In the genomic region with DNA sequence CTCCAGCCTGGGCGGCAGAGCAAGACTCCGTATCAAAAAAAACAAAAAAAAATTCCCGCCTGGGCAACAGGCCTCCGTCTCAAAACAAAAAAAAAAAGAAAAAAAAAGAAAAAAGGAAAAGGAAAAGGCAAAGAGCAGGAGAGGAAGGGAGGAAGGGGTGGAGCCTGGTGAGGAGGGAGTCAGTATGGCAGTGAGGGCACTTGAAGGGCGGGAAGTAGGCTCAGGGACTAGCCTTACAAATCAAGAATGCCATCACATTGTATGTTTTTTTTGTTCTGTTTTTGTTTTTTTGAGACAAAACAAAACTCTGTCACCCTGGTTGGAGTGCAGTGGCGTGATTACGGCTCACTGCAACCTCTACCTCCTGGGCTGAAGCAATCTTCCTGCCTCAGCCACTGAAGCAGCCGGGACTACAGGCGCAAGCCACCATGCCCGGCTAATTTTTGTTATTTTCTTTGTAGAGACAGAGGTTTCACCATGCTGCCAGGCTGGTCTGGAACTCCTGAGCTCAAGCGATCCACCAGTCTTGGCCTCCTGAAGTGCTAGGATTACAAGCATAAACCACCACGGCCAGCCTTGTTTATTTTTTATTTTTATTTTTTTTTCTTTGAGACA, we compare ENCODE assay signal across 16 cellular contexts. TPM values are rescaled to one million over a fixed set of nuclear protein-coding genes. Genes with fewer than 3 reads are reported as not detected.
A peak's percentile ranks its signal among the peaks of the same experiment; 100 is the strongest.
DNase-seq lines count a peak whose midpoint lies in the region; ATAC-seq and TF ChIP-seq lines count a peak whose summit lies in the region.
"Had no signal": no experiment of that assay in that cellular context is flagged by ENCODE, and none has a peak within 500 bp of the region (broad histone marks: within the 10 kb centered on the region; RNA-seq: fewer than 3 reads in every experiment).

No MANE protein-coding gene starts in this region.

- no peaks in the 10 kb centered on the region for H3K27me3 Mint-ChIP-seq in chondrocyte (ENCODE audit: low read depth)
- no peaks in the 10 kb centered on the region for H3K27me3 Mint-ChIP-seq in natural killer cell treated with Interleukin-12 subunit alpha and Interleukin-12 subunit beta and Interleukin-15 and Interleukin-18, amount 100 ng/mL, for 72 hours

- no peaks in the 10 kb centered on the region for H3K4me1 Mint-ChIP-seq in chondrocyte (ENCODE audit: low read depth)
- no peaks in the 10 kb centered on the region for H3K4me1 Mint-ChIP-seq in natural killer cell treated with Interleukin-12 subunit alpha and Interleukin-12 subunit beta and Interleukin-15 and Interleukin-18, amount 100 ng/mL, for 72 hours (ENCODE audit: low read depth in 2 of 2)
- H3K4me1 Mint-ChIP-seq: nephron had no signal

- H3K4me3 Mint-ChIP-seq in chondrocyte (ENCODE audit: unreplicated experiment): no peak overlapping the region
- no peak overlapping the region for H3K4me3 Mint-ChIP-seq in natural killer cell treated with Interleukin-12 subunit alpha and Interleukin-12 subunit beta and Interleukin-15 and Interleukin-18, amount 100 ng/mL, for 72 hours

- DNase-seq in chondrocyte (ENCODE audit: low spot score) (peak; percentile 2), left kidney (ENCODE audit: low read depth, low spot score) (peak; percentile 74), SKM-1 treated with dmso at 0.1 percent for 144 hours (lab: John Stamatoyannopoulos, UW; ENCODE audit: unreplicated experiment) (no peak)
- DNase-seq in natural killer cell treated with Interleukin-12 subunit alpha and Interleukin-12 subunit beta and Interleukin-15 and Interleukin-18, amount 100 ng/mL, for 72 hours (ENCODE audit: low spot score): no peak
- DNase-seq: activated CD4-positive, alpha-beta T cell treated with anti-CD3 and anti-CD28 coated beads, Interleukin-2, amount 50 U/mL, for 4 hours; amygdala; caudate nucleus; DMS79; effector CD8-positive, alpha-beta T cell; NCI-H1105; NCI-H526 treated with DMSO at 0.1 percent for 48 hours had no signal

- no peaks in the 10 kb centered on the region for H3K36me3 Mint-ChIP-seq in chondrocyte (ENCODE audit: low read depth)
- no peaks in the 10 kb centered on the region for H3K36me3 Mint-ChIP-seq in natural killer cell treated with Interleukin-12 subunit alpha and Interleukin-12 subunit beta and Interleukin-15 and Interleukin-18, amount 100 ng/mL, for 72 hours

- TF ChIP-seq CTCF in chondrocyte (IDR thresholded peaks at IDR 0.05): no peak

- H3K4me3 ChIP-seq in HUES48 (ENCODE audit: low read depth, low read length) (no peak overlapping the region), subcutaneous abdominal adipose tissue (ENCODE audit: low read depth in 1 of 5, low read length in 5 of 5) (no peak overlapping the region)
- H3K4me3 ChIP-seq: suprapubic skin had no signal

- H3K9ac ChIP-seq in HUES48 (ENCODE audit: low read depth, low read length): peak overlapping the region; percentile 73
- no peak overlapping the region for H3K9ac ChIP-seq in subcutaneous abdominal adipose tissue (ENCODE audit: low read length in 5 of 5)

- H3K27ac Mint-ChIP-seq in chondrocyte (ENCODE audit: unreplicated experiment): no peak overlapping the region
- H3K27ac Mint-ChIP-seq in natural killer cell treated with Interleukin-12 subunit alpha and Interleukin-12 subunit beta and Interleukin-15 and Interleukin-18, amount 100 ng/mL, for 72 hours: no peak overlapping the region

- no peak for ATAC-seq in natural killer cell treated with Interleukin-12 subunit alpha and Interleukin-12 subunit beta and Interleukin-15 and Interleukin-18, amount 100 ng/mL, for 72 hours
- ATAC-seq in HG03108 (IDR thresholded peaks at IDR 0.05; ENCODE audit: unreplicated experiment): no peak

- H3K27ac ChIP-seq in HUES48 (ENCODE audit: low read depth, low read length): peak overlapping the region; percentile 94
- H3K27ac ChIP-seq in subcutaneous abdominal adipose tissue (ENCODE audit: low read depth, low read length): peak overlapping the region; percentile 62
- H3K27ac ChIP-seq: suprapubic skin had no signal

- no peaks in the 10 kb centered on the region for H3K9me3 Mint-ChIP-seq in chondrocyte (ENCODE audit: low read depth)
- H3K9me3 Mint-ChIP-seq in natural killer cell treated with Interleukin-12 subunit alpha and Interleukin-12 subunit beta and Interleukin-15 and Interleukin-18, amount 100 ng/mL, for 72 hours: no peaks in the 10 kb centered on the region
- H3K9me3 Mint-ChIP-seq: nephron had no signal

- no peaks in the 10 kb centered on the region for H3K9me3 ChIP-seq in HUES48 (ENCODE audit: control insufficient read depth, insufficient read depth, low read length)
- H3K9me3 ChIP-seq in subcutaneous abdominal adipose tissue (ENCODE audit: control insufficient read depth in 5 of 5, low read length in 5 of 5): no peaks in the 10 kb centered on the region
- H3K9me3 ChIP-seq: suprapubic skin had no signal

- H3K36me3 ChIP-seq in HUES48 (ENCODE audit: control insufficient read depth, insufficient read depth, low read length): no peaks in the 10 kb centered on the region
- H3K36me3 ChIP-seq in subcutaneous abdominal adipose tissue (ENCODE audit: control insufficient read depth in 5 of 5, insufficient read depth in 5 of 5, low read length in 5 of 5): no peaks in the 10 kb centered on the region
- H3K36me3 ChIP-seq: suprapubic skin had no signal

- H3K27me3 ChIP-seq in HUES48 (ENCODE audit: control insufficient read depth, insufficient read depth, low read length) (no peaks in the 10 kb centered on the region), subcutaneous abdominal adipose tissue (ENCODE audit: control insufficient read depth in 5 of 5, insufficient read depth in 4 of 5, low read length in 5 of 5) (no peaks in the 10 kb centered on the region)
- H3K27me3 ChIP-seq: suprapubic skin had no signal

- peaks cover 35% of the 10 kb centered on the region for H3K4me1 ChIP-seq in HUES48 (ENCODE audit: control insufficient read depth, insufficient read depth, low read length)
- H3K4me1 ChIP-seq in subcutaneous abdominal adipose tissue (ENCODE audit: control insufficient read depth in 5 of 5, insufficient read depth in 5 of 5, low read length in 5 of 5): peaks cover 0 to 32% (median 27%) of the 10 kb centered on the region in 5 donors

RNA-seq across cellular contexts. Expression of gene PIK3CB, which starts 10.4 kb away (rescaled TPM):
- 19.5 to 25.9 TPM (median 21.2 TPM) in 3 replicates for total RNA-seq in chondrocyte
- total RNA-seq in natural killer cell treated with Interleukin-12 subunit alpha and Interleukin-12 subunit beta and Interleukin-15 and Interleukin-18, amount 100 ng/mL, for 72 hours: 10 to 100 TPM; 22.8 to 42.7 TPM

Comparison
In these comparisons a context has a peak if more than half of its experiments do, and no peak if none do; other contexts are left out.
1. DNase-seq: peak in chondrocyte (single experiment) and left kidney (single experiment); none in natural killer cell treated with Interleukin-12 subunit alpha and Interleukin-12 subunit beta and Interleukin-15 and Interleukin-18, amount 100 ng/mL, for 72 hours (single experiment) and SKM-1 treated with dmso at 0.1 percent for 144 hours (single experiment).